ENCODE assay signal across 20 cellular contexts in the genomic region with DNA sequence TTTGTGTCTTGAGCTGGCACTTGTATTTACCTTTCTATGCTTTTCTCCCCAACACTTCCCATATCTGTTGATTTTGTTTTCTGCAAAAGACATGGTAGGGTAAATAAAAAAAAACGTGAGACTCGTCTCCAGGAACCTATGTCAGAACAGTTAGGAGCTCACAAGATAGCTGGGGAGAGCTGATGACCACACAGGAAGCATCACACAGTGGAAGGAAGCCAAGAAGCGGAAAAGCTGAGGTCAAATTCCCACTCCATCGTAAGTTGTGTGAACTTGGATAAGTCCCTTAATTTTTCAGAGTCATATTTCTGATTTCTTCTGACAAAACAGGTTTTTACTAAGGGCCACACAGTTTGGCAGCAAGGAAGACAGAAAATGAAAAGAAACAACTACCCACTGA.
A peak's percentile ranks its signal among the peaks of the same experiment; 100 is the strongest.
DNase-seq lines count a peak whose midpoint lies in the region; ATAC-seq and TF ChIP-seq lines count a peak whose summit lies in the region.
"Had no signal": no experiment of that assay in that cellular context is flagged by ENCODE, and none has a peak within 500 bp of the region (broad histone marks: within the 10 kb centered on the region; RNA-seq: fewer than 3 reads in every experiment).

No MANE protein-coding gene starts in this region.

- TF ChIP-seq CTCF in fibroblast of mammary gland (conservative IDR thresholded peaks at IDR 0.05; ENCODE audit: control insufficient read depth, insufficient read depth, low read depth, low read length), result no peak
- TF ChIP-seq CTCF in nephron (IDR thresholded peaks at IDR 0.05; ENCODE audit: unreplicated experiment in 3 of 3), result no peak

- intact Hi-C loops in left ventricle myocardium superior (cut with micrococcal nuclease), result no loop called here
- intact Hi-C loops in right cardiac atrium (cut with DNase I), result no loop called here

- H3K27ac Mint-ChIP-seq in nephron, result peak overlapping the region; percentile 75 to 84 (median 83)

- WGBS in right cardiac atrium, result 53% methylated on average over 4 of the region's 4 CpGs

- no peak overlapping the region for H3K27ac ChIP-seq in right cardiac atrium (ENCODE audit: low read length)

- H3K4me1 Mint-ChIP-seq in nephron, result peaks cover 23% of the 10 kb centered on the region

- H3K4me3 Mint-ChIP-seq in nephron, result no peak overlapping the region
- H3K4me3 Mint-ChIP-seq: IgD-negative memory B cell had no signal

- H3K9me3 Mint-ChIP-seq in nephron, result no peaks in the 10 kb centered on the region

- no peaks in the 10 kb centered on the region for H3K4me1 ChIP-seq in right cardiac atrium (ENCODE audit: control insufficient read depth, insufficient read depth, low read length)
- H3K4me1 ChIP-seq: BE2C had no signal

- H3K27me3 ChIP-seq in right cardiac atrium (ENCODE audit: control insufficient read depth, insufficient read depth), result no peaks in the 10 kb centered on the region
- H3K27me3 ChIP-seq: BE2C had no signal

- DNase-seq in left ventricle myocardium superior (no peak), right cardiac atrium (no peak), fibroblast of mammary gland (ENCODE audit: low read depth) (peak; percentile 17), NCI-H82 treated with DMSO at 0.1 percent for 48 hours (lab: John Stamatoyannopoulos, UW; ENCODE audit: unreplicated experiment) (no peak)
- no peak for DNase-seq in stimulated activated CD4-positive, alpha-beta T cell treated with anti-CD3 and anti-CD28 coated beads, Interleukin-12 subunit alpha, Interleukin-12 subunit beta, amount 100 ng/mL, for 4 hours
- DNase-seq: 8988T; BE2C; DND-41; GOT3; Kasumi-1; NCI-H1105 treated with DMSO at 0.1 percent for 48 hours; NCI-H187; NCI-H345; NK-92 treated with Interleukin-12 subunit alpha and Interleukin-12 subunit beta, amount 100 ng/mL, for 24 hours; OCI-M1; SHP77 treated with DMSO at 0.1 percent for 48 hours had no signal

- H3K9me3 ChIP-seq in right cardiac atrium (ENCODE audit: control insufficient read depth, low read length), result no peaks in the 10 kb centered on the region
- H3K9me3 ChIP-seq: BE2C had no signal

- no peak overlapping the region for H3K4me3 ChIP-seq in right cardiac atrium (ENCODE audit: low read length)
- H3K4me3 ChIP-seq in fibroblast of mammary gland (ENCODE audit: control insufficient read depth, low read depth, low read length), result no peak overlapping the region

- ATAC-seq in left ventricle myocardium superior (peak; percentile 43), right cardiac atrium (no peak), HG02973 (IDR thresholded peaks at IDR 0.05; ENCODE audit: unreplicated experiment) (no peak), GM18873 (IDR thresholded peaks at IDR 0.05; ENCODE audit: low FRiP score, unreplicated experiment) (no peak)

- peaks cover 26% of the 10 kb centered on the region for H3K27me3 Mint-ChIP-seq in nephron (ENCODE audit: low read depth)
- H3K27me3 Mint-ChIP-seq: IgD-negative memory B cell had no signal

- H3K36me3 Mint-ChIP-seq in nephron (ENCODE audit: low read depth), result no peaks in the 10 kb centered on the region
- H3K36me3 Mint-ChIP-seq: IgD-negative memory B cell had no signal
